In the genomic region with DNA sequence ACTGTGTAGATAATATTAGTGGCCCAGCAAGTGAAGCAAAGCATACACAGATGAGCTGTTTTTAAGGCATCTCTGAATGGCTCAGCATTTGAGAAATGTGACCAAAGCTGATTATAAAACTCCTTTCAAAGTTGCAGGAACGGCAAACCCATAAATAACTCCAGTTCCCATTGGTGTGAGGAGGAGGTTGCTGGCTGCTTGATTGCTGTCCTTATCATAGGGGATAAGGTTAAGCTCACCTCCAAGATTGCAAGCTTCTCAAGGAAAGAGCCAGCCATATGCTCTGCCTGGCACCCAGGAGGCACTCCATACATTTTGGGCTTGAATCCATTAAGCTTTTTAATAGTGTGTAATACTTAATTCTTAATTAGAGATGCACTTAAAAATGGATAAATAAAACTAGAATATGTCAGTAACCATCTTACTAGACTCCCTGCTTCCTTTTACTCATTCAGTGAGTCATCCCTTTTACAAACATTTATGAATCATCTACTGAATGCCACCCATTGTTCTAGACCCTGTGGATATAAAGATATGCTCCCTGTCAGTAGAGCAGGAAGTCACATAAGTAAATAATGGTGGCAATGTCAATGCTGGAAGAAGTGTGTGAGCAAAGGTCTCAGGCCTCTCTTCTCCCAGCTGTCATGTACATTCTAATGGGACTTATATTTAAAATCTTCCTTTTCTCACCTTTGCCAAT, we compare ENCODE assay signal across 1 cellular context.
TF ChIP-seq lines count a peak whose summit lies in the region.

No MANE protein-coding gene starts in this region.

TF ChIP-seq in K562, 482 proteins besides CTCF, POLR2A, EP300 and RAD21 (continued from another document and continues in another):
- TF ChIP-seq RNF2 (IDR thresholded peaks at IDR 0.05) = peak; percentile 64
- peak; percentile 61 for TF ChIP-seq FOS (IDR thresholded peaks at IDR 0.05; ENCODE audit: extremely low read depth, insufficient read length)
- peak; percentile 15 for TF ChIP-seq TAF1 (IDR thresholded peaks at IDR 0.05; ENCODE audit: control insufficient read depth, extremely low read depth, insufficient read depth, low read length, severe bottlenecking)
- peak; percentile 52 for TF ChIP-seq DACH1 (IDR thresholded peaks at IDR 0.05; ENCODE audit: partially characterized antibody)
- TF ChIP-seq, protein P1, sequence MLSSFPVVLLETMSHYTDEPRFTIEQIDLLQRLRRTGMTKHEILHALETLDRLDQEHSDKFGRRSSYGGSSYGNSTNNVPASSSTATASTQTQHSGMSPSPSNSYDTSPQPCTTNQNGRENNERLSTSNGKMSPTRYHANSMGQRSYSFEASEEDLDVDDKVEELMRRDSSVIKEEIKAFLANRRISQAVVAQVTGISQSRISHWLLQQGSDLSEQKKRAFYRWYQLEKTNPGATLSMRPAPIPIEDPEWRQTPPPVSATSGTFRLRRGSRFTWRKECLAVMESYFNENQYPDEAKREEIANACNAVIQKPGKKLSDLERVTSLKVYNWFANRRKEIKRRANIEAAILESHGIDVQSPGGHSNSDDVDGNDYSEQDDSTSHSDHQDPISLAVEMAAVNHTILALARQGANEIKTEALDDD (IDR thresholded peaks at IDR 0.05) = peak; percentile 64; the same call in 1 of the 2 replicates
- TF ChIP-seq MBD2 (IDR thresholded peaks at IDR 0.05; ENCODE audit: borderline replicate concordance, low read depth) = peak; percentile 46; the same call in 1 of the 2 replicates
- TF ChIP-seq MEF2D (tag; conservative IDR thresholded peaks at IDR 0.05; ENCODE audit: low read depth) = peak; percentile 89
- TF ChIP-seq GATA2 (CRISPR knock-in tag; IDR thresholded peaks at IDR 0.05) = peak; percentile 67
- TF ChIP-seq ZNF668 (CRISPR knock-in tag; IDR thresholded peaks at IDR 0.05) = no peak
- TF ChIP-seq, protein P2, sequence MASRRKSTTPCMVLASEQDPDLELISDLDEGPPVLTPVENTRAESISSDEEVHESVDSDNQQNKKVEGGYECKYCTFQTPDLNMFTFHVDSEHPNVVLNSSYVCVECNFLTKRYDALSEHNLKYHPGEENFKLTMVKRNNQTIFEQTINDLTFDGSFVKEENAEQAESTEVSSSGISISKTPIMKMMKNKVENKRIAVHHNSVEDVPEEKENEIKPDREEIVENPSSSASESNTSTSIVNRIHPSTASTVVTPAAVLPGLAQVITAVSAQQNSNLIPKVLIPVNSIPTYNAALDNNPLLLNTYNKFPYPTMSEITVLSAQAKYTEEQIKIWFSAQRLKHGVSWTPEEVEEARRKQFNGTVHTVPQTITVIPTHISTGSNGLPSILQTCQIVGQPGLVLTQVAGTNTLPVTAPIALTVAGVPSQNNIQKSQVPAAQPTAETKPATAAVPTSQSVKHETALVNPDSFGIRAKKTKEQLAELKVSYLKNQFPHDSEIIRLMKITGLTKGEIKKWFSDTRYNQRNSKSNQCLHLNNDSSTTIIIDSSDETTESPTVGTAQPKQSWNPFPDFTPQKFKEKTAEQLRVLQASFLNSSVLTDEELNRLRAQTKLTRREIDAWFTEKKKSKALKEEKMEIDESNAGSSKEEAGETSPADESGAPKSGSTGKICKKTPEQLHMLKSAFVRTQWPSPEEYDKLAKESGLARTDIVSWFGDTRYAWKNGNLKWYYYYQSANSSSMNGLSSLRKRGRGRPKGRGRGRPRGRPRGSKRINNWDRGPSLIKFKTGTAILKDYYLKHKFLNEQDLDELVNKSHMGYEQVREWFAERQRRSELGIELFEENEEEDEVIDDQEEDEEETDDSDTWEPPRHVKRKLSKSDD (conservative IDR thresholded peaks at IDR 0.05; ENCODE audit: low read length) = no peak
- TF ChIP-seq, protein P3, sequence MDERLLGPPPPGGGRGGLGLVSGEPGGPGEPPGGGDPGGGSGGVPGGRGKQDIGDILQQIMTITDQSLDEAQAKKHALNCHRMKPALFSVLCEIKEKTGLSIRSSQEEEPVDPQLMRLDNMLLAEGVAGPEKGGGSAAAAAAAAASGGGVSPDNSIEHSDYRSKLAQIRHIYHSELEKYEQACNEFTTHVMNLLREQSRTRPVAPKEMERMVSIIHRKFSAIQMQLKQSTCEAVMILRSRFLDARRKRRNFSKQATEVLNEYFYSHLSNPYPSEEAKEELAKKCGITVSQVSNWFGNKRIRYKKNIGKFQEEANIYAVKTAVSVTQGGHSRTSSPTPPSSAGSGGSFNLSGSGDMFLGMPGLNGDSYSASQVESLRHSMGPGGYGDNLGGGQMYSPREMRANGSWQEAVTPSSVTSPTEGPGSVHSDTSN (CRISPR knock-in tag; IDR thresholded peaks at IDR 0.05; ENCODE audit: low read depth) = no peak
- TF ChIP-seq, protein P3 (tag; conservative IDR thresholded peaks at IDR 0.05; ENCODE audit: low read depth) = peak; percentile 79
- TF ChIP-seq, protein P4, sequence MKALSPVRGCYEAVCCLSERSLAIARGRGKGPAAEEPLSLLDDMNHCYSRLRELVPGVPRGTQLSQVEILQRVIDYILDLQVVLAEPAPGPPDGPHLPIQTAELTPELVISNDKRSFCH (CRISPR knock-in tag; IDR thresholded peaks at IDR 0.05) = no peak
- TF ChIP-seq, protein P4 (tag; IDR thresholded peaks at IDR 0.05) = peak; percentile 81; the same call in 1 of the 2 replicates
- TF ChIP-seq, protein P5, sequence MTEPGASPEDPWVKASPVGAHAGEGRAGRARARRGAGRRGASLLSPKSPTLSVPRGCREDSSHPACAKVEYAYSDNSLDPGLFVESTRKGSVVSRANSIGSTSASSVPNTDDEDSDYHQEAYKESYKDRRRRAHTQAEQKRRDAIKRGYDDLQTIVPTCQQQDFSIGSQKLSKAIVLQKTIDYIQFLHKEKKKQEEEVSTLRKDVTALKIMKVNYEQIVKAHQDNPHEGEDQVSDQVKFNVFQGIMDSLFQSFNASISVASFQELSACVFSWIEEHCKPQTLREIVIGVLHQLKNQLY (CRISPR knock-in tag; conservative IDR thresholded peaks at IDR 0.05) = no peak
- TF ChIP-seq, protein P6, sequence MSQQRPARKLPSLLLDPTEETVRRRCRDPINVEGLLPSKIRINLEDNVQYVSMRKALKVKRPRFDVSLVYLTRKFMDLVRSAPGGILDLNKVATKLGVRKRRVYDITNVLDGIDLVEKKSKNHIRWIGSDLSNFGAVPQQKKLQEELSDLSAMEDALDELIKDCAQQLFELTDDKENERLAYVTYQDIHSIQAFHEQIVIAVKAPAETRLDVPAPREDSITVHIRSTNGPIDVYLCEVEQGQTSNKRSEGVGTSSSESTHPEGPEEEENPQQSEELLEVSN (IDR thresholded peaks at IDR 0.05; ENCODE audit: borderline replicate concordance in 1 of 2, extremely low read depth in 1 of 2, insufficient read depth in 1 of 2, insufficient read length in 1 of 2, low read depth in 1 of 2, low read length in 1 of 2, poor library complexity in 1 of 2, severe bottlenecking in 1 of 2) = no peak
- peak; percentile 72; the same call in 1 of the 2 replicates for TF ChIP-seq CTBP1 (IDR thresholded peaks at IDR 0.05; ENCODE audit: borderline replicate concordance)
- TF ChIP-seq, protein P7, sequence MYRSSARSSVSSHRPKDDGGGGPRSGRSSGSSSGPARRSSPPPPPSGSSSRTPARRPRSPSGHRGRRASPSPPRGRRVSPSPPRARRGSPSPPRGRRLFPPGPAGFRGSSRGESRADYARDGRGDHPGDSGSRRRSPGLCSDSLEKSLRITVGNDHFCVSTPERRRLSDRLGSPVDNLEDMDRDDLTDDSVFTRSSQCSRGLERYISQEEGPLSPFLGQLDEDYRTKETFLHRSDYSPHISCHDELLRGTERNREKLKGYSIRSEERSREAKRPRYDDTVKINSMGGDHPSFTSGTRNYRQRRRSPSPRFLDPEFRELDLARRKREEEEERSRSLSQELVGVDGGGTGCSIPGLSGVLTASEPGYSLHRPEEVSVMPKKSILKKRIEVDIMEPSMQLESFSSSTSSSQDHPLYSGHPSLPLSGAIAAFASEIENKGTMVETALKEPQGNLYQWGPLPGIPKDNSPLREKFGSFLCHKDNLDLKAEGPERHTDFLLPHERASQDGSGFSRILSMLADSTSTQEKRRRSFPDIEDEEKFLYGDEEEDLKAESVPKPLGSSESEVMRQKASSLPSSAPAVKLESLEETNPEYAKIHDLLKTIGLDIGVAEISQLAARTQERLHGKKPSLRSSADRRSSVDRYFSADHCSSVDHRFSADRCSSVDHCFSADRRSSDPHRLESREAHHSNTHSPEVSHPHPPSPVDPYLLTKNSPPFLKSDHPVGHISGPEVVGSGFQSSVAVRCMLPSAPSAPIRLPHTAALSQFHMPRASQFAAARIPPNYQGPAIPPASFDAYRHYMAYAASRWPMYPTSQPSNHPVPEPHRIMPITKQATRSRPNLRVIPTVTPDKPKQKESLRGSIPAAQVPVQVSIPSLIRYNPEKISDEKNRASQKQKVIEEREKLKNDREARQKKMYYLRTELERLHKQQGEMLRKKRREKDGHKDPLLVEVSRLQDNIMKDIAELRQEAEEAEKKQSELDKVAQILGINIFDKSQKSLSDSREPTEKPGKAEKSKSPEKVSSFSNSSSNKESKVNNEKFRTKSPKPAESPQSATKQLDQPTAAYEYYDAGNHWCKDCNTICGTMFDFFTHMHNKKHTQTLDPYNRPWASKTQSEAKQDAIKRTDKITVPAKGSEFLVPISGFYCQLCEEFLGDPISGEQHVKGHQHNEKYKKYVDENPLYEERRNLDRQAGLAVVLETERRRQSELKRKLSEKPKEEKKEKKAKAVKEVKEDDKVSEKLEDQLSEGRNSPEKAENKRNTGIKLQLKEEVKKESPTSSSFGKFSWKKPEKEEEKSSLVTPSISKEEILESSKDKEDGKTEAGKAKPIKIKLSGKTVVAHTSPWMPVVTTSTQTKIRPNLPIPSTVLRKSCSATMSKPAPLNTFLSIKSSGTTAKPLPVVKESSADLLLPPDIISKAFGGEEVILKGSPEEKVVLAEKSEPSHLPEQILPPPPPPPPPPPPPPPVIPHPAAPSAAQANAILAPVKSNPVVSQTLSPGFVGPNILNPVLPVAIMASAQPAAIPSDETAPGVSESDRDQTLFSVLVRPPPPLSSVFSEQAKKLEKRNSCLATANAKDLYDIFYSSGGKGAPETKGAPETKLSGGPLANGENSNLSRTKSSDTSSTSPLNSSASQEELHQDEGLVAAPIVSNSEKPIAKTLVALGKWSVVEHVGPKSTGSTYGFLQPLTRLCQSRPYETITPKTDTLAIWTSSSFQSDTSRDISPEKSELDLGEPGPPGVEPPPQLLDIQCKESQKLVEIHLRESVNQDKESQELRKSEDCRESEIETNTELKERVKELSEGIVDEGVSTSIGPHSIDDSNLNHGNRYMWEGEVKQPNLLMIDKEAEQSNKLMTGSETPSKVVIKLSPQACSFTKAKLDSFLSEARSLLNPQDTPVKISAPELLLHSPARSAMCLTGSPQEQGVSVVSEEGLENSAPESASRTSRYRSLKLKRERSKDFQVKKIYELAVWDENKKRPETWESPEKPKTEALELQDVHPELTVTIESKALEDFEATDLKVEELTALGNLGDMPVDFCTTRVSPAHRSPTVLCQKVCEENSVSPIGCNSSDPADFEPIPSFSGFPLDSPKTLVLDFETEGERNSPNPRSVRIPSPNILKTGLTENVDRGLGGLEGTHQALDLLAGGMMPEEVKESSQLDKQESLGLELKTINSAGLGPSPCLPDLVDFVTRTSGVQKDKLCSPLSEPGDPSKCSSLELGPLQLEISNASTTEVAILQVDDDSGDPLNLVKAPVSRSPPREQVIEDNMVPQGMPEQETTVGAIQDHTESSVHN (IDR thresholded peaks at IDR 0.05; ENCODE audit: borderline replicate concordance in 1 of 2, low read depth in 1 of 2) = peak in 1 of 2 experiments; percentile 46; a peak in 1 of 4 replicates
- TF ChIP-seq ILF3 (IDR thresholded peaks at IDR 0.05; ENCODE audit: borderline replicate concordance) = no peak
- TF ChIP-seq NBN (IDR thresholded peaks at IDR 0.05; ENCODE audit: low read depth) = peak; percentile 55; the same call in 1 of the 2 replicates
- TF ChIP-seq STAT5A (IDR thresholded peaks at IDR 0.05; ENCODE audit: borderline replicate concordance, low read length) = peak; percentile 52
- no peak for TF ChIP-seq HOXB6 (CRISPR knock-in tag; IDR thresholded peaks at IDR 0.05; ENCODE audit: borderline replicate concordance)
- TF ChIP-seq, protein P8, sequence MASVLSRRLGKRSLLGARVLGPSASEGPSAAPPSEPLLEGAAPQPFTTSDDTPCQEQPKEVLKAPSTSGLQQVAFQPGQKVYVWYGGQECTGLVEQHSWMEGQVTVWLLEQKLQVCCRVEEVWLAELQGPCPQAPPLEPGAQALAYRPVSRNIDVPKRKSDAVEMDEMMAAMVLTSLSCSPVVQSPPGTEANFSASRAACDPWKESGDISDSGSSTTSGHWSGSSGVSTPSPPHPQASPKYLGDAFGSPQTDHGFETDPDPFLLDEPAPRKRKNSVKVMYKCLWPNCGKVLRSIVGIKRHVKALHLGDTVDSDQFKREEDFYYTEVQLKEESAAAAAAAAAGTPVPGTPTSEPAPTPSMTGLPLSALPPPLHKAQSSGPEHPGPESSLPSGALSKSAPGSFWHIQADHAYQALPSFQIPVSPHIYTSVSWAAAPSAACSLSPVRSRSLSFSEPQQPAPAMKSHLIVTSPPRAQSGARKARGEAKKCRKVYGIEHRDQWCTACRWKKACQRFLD (CRISPR knock-in tag; IDR thresholded peaks at IDR 0.05) = peak; percentile 57; the same call in 1 of the 2 replicates
- TF ChIP-seq, protein P9, sequence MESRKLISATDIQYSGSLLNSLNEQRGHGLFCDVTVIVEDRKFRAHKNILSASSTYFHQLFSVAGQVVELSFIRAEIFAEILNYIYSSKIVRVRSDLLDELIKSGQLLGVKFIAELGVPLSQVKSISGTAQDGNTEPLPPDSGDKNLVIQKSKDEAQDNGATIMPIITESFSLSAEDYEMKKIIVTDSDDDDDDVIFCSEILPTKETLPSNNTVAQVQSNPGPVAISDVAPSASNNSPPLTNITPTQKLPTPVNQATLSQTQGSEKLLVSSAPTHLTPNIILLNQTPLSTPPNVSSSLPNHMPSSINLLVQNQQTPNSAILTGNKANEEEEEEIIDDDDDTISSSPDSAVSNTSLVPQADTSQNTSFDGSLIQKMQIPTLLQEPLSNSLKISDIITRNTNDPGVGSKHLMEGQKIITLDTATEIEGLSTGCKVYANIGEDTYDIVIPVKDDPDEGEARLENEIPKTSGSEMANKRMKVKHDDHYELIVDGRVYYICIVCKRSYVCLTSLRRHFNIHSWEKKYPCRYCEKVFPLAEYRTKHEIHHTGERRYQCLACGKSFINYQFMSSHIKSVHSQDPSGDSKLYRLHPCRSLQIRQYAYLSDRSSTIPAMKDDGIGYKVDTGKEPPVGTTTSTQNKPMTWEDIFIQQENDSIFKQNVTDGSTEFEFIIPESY (CRISPR knock-in tag; IDR thresholded peaks at IDR 0.05) = no peak
- TF ChIP-seq, protein P10, sequence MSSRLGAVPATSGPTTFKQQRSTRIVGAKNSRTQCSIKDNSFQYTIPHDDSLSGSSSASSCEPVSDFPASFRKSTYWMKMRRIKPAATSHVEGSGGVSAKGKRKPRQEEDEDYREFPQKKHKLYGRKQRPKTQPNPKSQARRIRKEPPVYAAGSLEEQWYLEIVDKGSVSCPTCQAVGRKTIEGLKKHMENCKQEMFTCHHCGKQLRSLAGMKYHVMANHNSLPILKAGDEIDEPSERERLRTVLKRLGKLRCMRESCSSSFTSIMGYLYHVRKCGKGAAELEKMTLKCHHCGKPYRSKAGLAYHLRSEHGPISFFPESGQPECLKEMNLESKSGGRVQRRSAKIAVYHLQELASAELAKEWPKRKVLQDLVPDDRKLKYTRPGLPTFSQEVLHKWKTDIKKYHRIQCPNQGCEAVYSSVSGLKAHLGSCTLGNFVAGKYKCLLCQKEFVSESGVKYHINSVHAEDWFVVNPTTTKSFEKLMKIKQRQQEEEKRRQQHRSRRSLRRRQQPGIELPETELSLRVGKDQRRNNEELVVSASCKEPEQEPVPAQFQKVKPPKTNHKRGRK (tag; IDR thresholded peaks at IDR 0.05) = no peak
- TF ChIP-seq SOX6 (IDR thresholded peaks at IDR 0.05) = peak; percentile 99
- TF ChIP-seq TCF3 (CRISPR knock-in tag; IDR thresholded peaks at IDR 0.05) = peak; percentile 66
